In genomic region chr1:21238141-21238800, GRCh38 we compare ENCODE assay signal across 14 cellular contexts. TPM values are rescaled to one million over a fixed set of nuclear protein-coding genes. Genes with fewer than 3 reads are reported as not detected.
A peak's percentile ranks its signal among the peaks of the same experiment; 100 is the strongest.
DNase-seq lines count a peak whose midpoint lies in the region; ATAC-seq and TF ChIP-seq lines count a peak whose summit lies in the region.
"Had no signal": no experiment of that assay in that cellular context is flagged by ENCODE, and none has a peak within 500 bp of the region (broad histone marks: within the 10 kb centered on the region; RNA-seq: fewer than 3 reads in every experiment).

No MANE protein-coding gene starts in this region.

- no peak for TF ChIP-seq CTCF in Panc1 (IDR thresholded peaks at IDR 0.05)
- TF ChIP-seq CTCF in CD8-positive, alpha-beta T cell (IDR thresholded peaks at IDR 0.05), result no peak

- H3K4me3 Mint-ChIP-seq in CD8-positive, alpha-beta T cell, result no peak overlapping the region
- H3K4me3 Mint-ChIP-seq: CD4-positive, alpha-beta memory T cell; central memory CD8-positive, alpha-beta T cell had no signal

- DNase-seq in GM04503 (ENCODE audit: low read depth) (peak; percentile 42), Panc1 (ENCODE audit: low read depth, low spot score) (no peak), neuronal stem cell (ENCODE audit: low spot score) (no peak), COLO829 (ENCODE audit: low spot score) (no peak)
- no peak for DNase-seq in CD8-positive, alpha-beta T cell
- DNase-seq: activated CD4-positive, alpha-beta T cell treated with anti-CD3 and anti-CD28 coated beads for 1 hour; CD4-positive, alpha-beta memory T cell had no signal

- no peaks in the 10 kb centered on the region for H3K9me3 ChIP-seq in Panc1 (ENCODE audit: control insufficient read depth, insufficient read depth, low read depth, low read length)
- no peaks in the 10 kb centered on the region for H3K9me3 ChIP-seq in ectodermal cell (ENCODE audit: control insufficient read depth, low read length)
- no peaks in the 10 kb centered on the region for H3K9me3 ChIP-seq in neuronal stem cell (replicated peaks in 1 of 2; ENCODE audit: control insufficient read depth in 2 of 2, insufficient read depth in 1 of 2, low read depth in 1 of 2, low read length in 2 of 2)
- no peaks in the 10 kb centered on the region for H3K9me3 ChIP-seq in CD8-positive, alpha-beta T cell (ENCODE audit: low read length)
- H3K9me3 ChIP-seq: esophagus muscularis mucosa had no signal

- no peak overlapping the region for H3K14ac ChIP-seq in neuronal stem cell (ENCODE audit: low read length)

- H3K27me3 ChIP-seq in Panc1 (ENCODE audit: control insufficient read depth, insufficient read depth, low read length) (no peaks in the 10 kb centered on the region), ectodermal cell (ENCODE audit: control insufficient read depth, insufficient read depth, low read length, poor library complexity, severe bottlenecking) (no peaks in the 10 kb centered on the region), neuronal stem cell (ENCODE audit: control insufficient read depth in 3 of 3, insufficient read depth in 3 of 3, low read depth in 1 of 3, low read length in 3 of 3) (no peaks in the 10 kb centered on the region)
- H3K27me3 ChIP-seq in CD8-positive, alpha-beta T cell (ENCODE audit: insufficient read depth, low read length), result no peaks in the 10 kb centered on the region
- H3K27me3 ChIP-seq: esophagus muscularis mucosa had no signal

- no peak overlapping the region for H2BK120ac ChIP-seq in neuronal stem cell (ENCODE audit: low read depth, low read length)

- CTCF ChIA-PET in Panc1 (lab: Charles Lee), result no interaction called here
- CTCF ChIA-PET in CD8-positive, alpha-beta T cell (lab: Charles Lee), result interaction anchor here (0.8 to 2.1 kb wide), 5 partner anchors 14 to 130 kb away, joined by 3 to 16 read pairs (median 5); no protein-coding TSS in a partner anchor

- no peak overlapping the region for H3K4me3 ChIP-seq in Panc1 (ENCODE audit: low read depth in 2 of 2, low read length in 2 of 2)
- no peak overlapping the region for H3K4me3 ChIP-seq in ectodermal cell (ENCODE audit: insufficient read depth, low read depth, low read length)
- H3K4me3 ChIP-seq in neuronal stem cell (ENCODE audit: low read length in 2 of 2), result no peak overlapping the region
- H3K4me3 ChIP-seq in CD8-positive, alpha-beta T cell (ENCODE audit: low read depth, low read length), result no peak overlapping the region
- H3K4me3 ChIP-seq: esophagus muscularis mucosa, K562 had no signal

- no peaks in the 10 kb centered on the region for H3K4me1 Mint-ChIP-seq in CD8-positive, alpha-beta T cell (ENCODE audit: low read depth)
- H3K4me1 Mint-ChIP-seq: CD4-positive, alpha-beta memory T cell; central memory CD8-positive, alpha-beta T cell had no signal

- no peak overlapping the region for H3K23ac ChIP-seq in neuronal stem cell (ENCODE audit: low read depth, low read length, poor library complexity)

- no peak overlapping the region for H3K27ac Mint-ChIP-seq in CD8-positive, alpha-beta T cell

- peak overlapping the region; percentile 29 for H3K4me2 ChIP-seq in neuronal stem cell (ENCODE audit: insufficient read depth, low read length, poor library complexity, severe bottlenecking)

- H4K91ac ChIP-seq in neuronal stem cell (ENCODE audit: low read depth, low read length, poor library complexity), result no peak overlapping the region

- H3K9me3 Mint-ChIP-seq in CD8-positive, alpha-beta T cell, result no peaks in the 10 kb centered on the region
- H3K9me3 Mint-ChIP-seq: CD4-positive, alpha-beta memory T cell; central memory CD8-positive, alpha-beta T cell had no signal

- intact Hi-C loops in Panc1 (cut with micrococcal nuclease; ENCODE audit: unreplicated experiment), result no loop called here
- intact Hi-C loops in CD8-positive, alpha-beta T cell (cut with DNase I, micrococcal nuclease), result loop anchor here in 1 of 2 experiments (10.0 kb wide), 1 partner anchor 1177 kb away; no protein-coding TSS in a partner anchor

- H4K8ac ChIP-seq in neuronal stem cell (ENCODE audit: low read depth, low read length), result no peak overlapping the region

- no TSS peak for BruUV-seq in Panc1 (replicated peaks; lab: Mats Ljungman, UMichigan)

- no peak overlapping the region for H2BK15ac ChIP-seq in neuronal stem cell (ENCODE audit: low read length)

- no peak overlapping the region for H3K4ac ChIP-seq in neuronal stem cell (ENCODE audit: low read length)

- H3K36me3 Mint-ChIP-seq in CD8-positive, alpha-beta T cell, result peaks cover 89% of the 10 kb centered on the region

- in situ Hi-C loops in Panc1 (cut with HindIII; ENCODE audit: low pct_unique_long_range_greater_than_20kb, low sequenced_read_pairs), result no loop called here

- 15 to 20% methylated on average over 17 of the region's 17 CpGs for WGBS in ectodermal cell, 2 experiments
- no CpG with 5 or more reads among the region's 17 CpGs for WGBS in neuronal stem cell (ENCODE audit: extremely low coverage in 2 of 2, insufficient read length in 2 of 2, insufficient replicate concordance in 1 of 2), 2 donors

- H3K9ac ChIP-seq in neuronal stem cell (ENCODE audit: low read depth, low read length, poor library complexity), result no peak overlapping the region

- H2BK5ac ChIP-seq in neuronal stem cell (ENCODE audit: low read length), result peak overlapping the region; percentile 30

- H3K27me3 Mint-ChIP-seq in CD8-positive, alpha-beta T cell (ENCODE audit: low read depth), result no peaks in the 10 kb centered on the region
- H3K27me3 Mint-ChIP-seq: CD4-positive, alpha-beta memory T cell; central memory CD8-positive, alpha-beta T cell had no signal

- peak overlapping the region; percentile 67 for H2AFZ ChIP-seq in neuronal stem cell (ENCODE audit: low read length)

- no peaks in the 10 kb centered on the region for H3K36me3 ChIP-seq in Panc1 (ENCODE audit: control insufficient read depth, insufficient read depth, low read length)
- no peaks in the 10 kb centered on the region for H3K36me3 ChIP-seq in ectodermal cell (ENCODE audit: control insufficient read depth, insufficient read depth, low read length)
- H3K36me3 ChIP-seq in neuronal stem cell (replicated peaks in 1 of 2; ENCODE audit: control insufficient read depth in 2 of 2, insufficient read depth in 2 of 2, low read length in 2 of 2), result peaks cover under 1 to 41% of the 10 kb centered on the region in 2 donors
- peaks cover 35% of the 10 kb centered on the region for H3K36me3 ChIP-seq in CD8-positive, alpha-beta T cell (ENCODE audit: insufficient read depth, low read length)

- H3K27ac ChIP-seq in Panc1 (ENCODE audit: low read length) (no peak overlapping the region), ectodermal cell (ENCODE audit: insufficient read depth, low read depth, low read length, poor library complexity, severe bottlenecking) (peak overlapping the region; percentile 56), neuronal stem cell (replicated peaks; ENCODE audit: low read length) (no peak overlapping the region)
- no peak overlapping the region for H3K27ac ChIP-seq in CD8-positive, alpha-beta T cell (ENCODE audit: low read depth, low read length)
- H3K27ac ChIP-seq: esophagus muscularis mucosa had no signal

- ATAC-seq in Panc1 (peak; percentile 64), GM19324 (IDR thresholded peaks at IDR 0.05; ENCODE audit: low FRiP score, unreplicated experiment) (no peak), GM18867 (IDR thresholded peaks at IDR 0.05; ENCODE audit: unreplicated experiment) (no peak)
- no peak for ATAC-seq in CD8-positive, alpha-beta T cell
- ATAC-seq: HCT116, K562 had no signal

- peak overlapping the region; percentile 48 for H3K18ac ChIP-seq in neuronal stem cell (ENCODE audit: low read length)

- no peaks in the 10 kb centered on the region for H3K79me1 ChIP-seq in neuronal stem cell (ENCODE audit: low read depth, low read length)

- H2AK5ac ChIP-seq in neuronal stem cell (ENCODE audit: low read depth, low read length), result no peak overlapping the region

- H2BK12ac ChIP-seq in neuronal stem cell (ENCODE audit: low read length), result no peak overlapping the region

- H3K4me1 ChIP-seq in Panc1 (ENCODE audit: control insufficient read depth, insufficient read depth, low read length) (0 out of 2 replicates have a peak, but pooled peaks cover 9% of the 10 kb centered on the region), ectodermal cell (ENCODE audit: control insufficient read depth, insufficient read depth, low read length) (peaks cover 19% of the 10 kb centered on the region), neuronal stem cell (ENCODE audit: control insufficient read depth in 2 of 2, insufficient read depth in 1 of 2, low read depth in 1 of 2, low read length in 2 of 2) (peaks cover 15 to 19% of the 10 kb centered on the region in 2 donors)
- H3K4me1 ChIP-seq in CD8-positive, alpha-beta T cell (ENCODE audit: insufficient read depth, low read length), result no peaks in the 10 kb centered on the region

- POLR2A ChIA-PET in Panc1 (lab: Charles Lee), result no interaction called here
- POLR2A ChIA-PET in CD8-positive, alpha-beta T cell (lab: Charles Lee), result interaction anchor here (0.5 kb wide), 1 partner anchor 125 kb away, joined by 3 read pairs; no protein-coding TSS in a partner anchor

RNA-seq across cellular contexts. Expression of gene ECE1, which starts 52.0 kb away (rescaled TPM):
- 192 TPM for total RNA-seq in Panc1 (2021; ENCODE audit: unreplicated experiment)
- 250 TPM for polyA plus RNA-seq in Panc1 (2012; ENCODE audit: insufficient read length)
- 43.3 TPM for polyA plus RNA-seq in ectodermal cell (2013, experiment 1 of 4)
- 41.6 TPM for polyA plus RNA-seq in ectodermal cell (2013, experiment 2 of 4)
- 35.4 TPM for polyA plus RNA-seq in ectodermal cell (2013, experiment 3 of 4)
- polyA plus RNA-seq in ectodermal cell (2013, experiment 4 of 4), result 36.9 TPM
- polyA plus RNA-seq in neuronal stem cell (2013, experiment 1 of 2), result 10.7 TPM
- 10.7 TPM for polyA plus RNA-seq in neuronal stem cell (2013, experiment 2 of 2)
- 10 to 100 TPM; 55.0 to 56.0 TPM for total RNA-seq in CD8-positive, alpha-beta T cell
